In genomic region chr5:9440517-9440916, GRCh38 we compare ENCODE assay signal across 20 cellular contexts.
DNase-seq lines count a peak whose midpoint lies in the region; ATAC-seq, FAIRE-seq and TF ChIP-seq lines count a peak whose summit lies in the region.
"Had no signal": no experiment of that assay in that cellular context is flagged by ENCODE, and none has a peak within 500 bp of the region (broad histone marks: within the 10 kb centered on the region; RNA-seq: fewer than 3 reads in every experiment).

No MANE protein-coding gene starts in this region.

- H2BK120ac ChIP-seq in trophoblast cell (ENCODE audit: insufficient read depth, low read length, poor library complexity) (no peak overlapping the region), neuronal stem cell (ENCODE audit: low read depth, low read length) (no peak overlapping the region)

- no peak overlapping the region for H2BK5ac ChIP-seq in trophoblast cell (ENCODE audit: low read depth, low read length, poor library complexity)
- no peak overlapping the region for H2BK5ac ChIP-seq in neuronal stem cell (ENCODE audit: low read length)

- H3K27ac ChIP-seq in PC-3 (ENCODE audit: low read length) (peak overlapping the region; percentile 93), trophoblast cell (ENCODE audit: low read depth, low read length) (no peak overlapping the region), neuronal stem cell (replicated peaks; ENCODE audit: low read length) (no peak overlapping the region)
- H3K27ac ChIP-seq: BLaER1, KMS-11, parathyroid adenoma, SJCRH30 had no signal

- H3K79me1 ChIP-seq in trophoblast cell (ENCODE audit: low read length) (no peaks in the 10 kb centered on the region), neuronal stem cell (ENCODE audit: low read depth, low read length) (peaks cover 3% of the 10 kb centered on the region)

- no peak overlapping the region for H4K8ac ChIP-seq in trophoblast cell (ENCODE audit: low read depth, low read length)
- no peak overlapping the region for H4K8ac ChIP-seq in neuronal stem cell (ENCODE audit: low read depth, low read length)

- no peaks in the 10 kb centered on the region for H3K9me2 ChIP-seq in PC-3 (replicated peaks; ENCODE audit: low read length)

- H3K9ac ChIP-seq in PC-3 (ENCODE audit: low read length): peak overlapping the region; percentile 62
- H3K9ac ChIP-seq in trophoblast cell (ENCODE audit: low read length): no peak overlapping the region
- no peak overlapping the region for H3K9ac ChIP-seq in neuronal stem cell (ENCODE audit: low read depth, low read length, poor library complexity)
- H3K9ac ChIP-seq: BLaER1, KMS-11, parathyroid adenoma had no signal

- CTCF ChIA-PET in PC-3 (lab: Charles Lee): interaction anchor here (0.5 to 1.2 kb wide), 4 partner anchors 27 to 103 kb away, joined by 3 to 6 read pairs (median 4); no protein-coding TSS in a partner anchor

- H3K9me3 ChIP-seq in PC-3 (ENCODE audit: low read length) (no peaks in the 10 kb centered on the region), trophoblast cell (ENCODE audit: insufficient read depth, low read depth, low read length) (no peaks in the 10 kb centered on the region), neuronal stem cell (replicated peaks in 1 of 2; ENCODE audit: control insufficient read depth in 2 of 2, insufficient read depth in 1 of 2, low read depth in 1 of 2, low read length in 2 of 2) (peaks cover 6 to 17% of the 10 kb centered on the region in 2 donors)
- H3K9me3 ChIP-seq: SJCRH30 had no signal

- no peak overlapping the region for H2AFZ ChIP-seq in PC-3 (ENCODE audit: low read length)
- no peak overlapping the region for H2AFZ ChIP-seq in trophoblast cell (ENCODE audit: insufficient read depth, low read length, poor library complexity)
- H2AFZ ChIP-seq in neuronal stem cell (ENCODE audit: low read length): no peak overlapping the region
- H2AFZ ChIP-seq: parathyroid adenoma had no signal

- H3K4me2 ChIP-seq in PC-3 (ENCODE audit: low read length): peak overlapping the region; percentile 67
- no peak overlapping the region for H3K4me2 ChIP-seq in trophoblast cell (ENCODE audit: low read length)
- no peak overlapping the region for H3K4me2 ChIP-seq in neuronal stem cell (ENCODE audit: insufficient read depth, low read length, poor library complexity, severe bottlenecking)
- H3K4me2 ChIP-seq: BLaER1, KMS-11 had no signal

- POLR2A ChIA-PET in PC-3 (lab: Charles Lee; ENCODE audit: unreplicated experiment): interaction anchor here (0.6 kb wide), 1 partner anchor 267 kb away, joined by 3 read pairs; no protein-coding TSS in a partner anchor

- H3K4me1 ChIP-seq in PC-3 (ENCODE audit: insufficient read depth, low read length): peaks cover 48% of the 10 kb centered on the region
- peaks cover 9 to 12% of the 10 kb centered on the region in 2 experiments for H3K4me1 ChIP-seq in trophoblast cell (ENCODE audit: control insufficient read depth in 1 of 2, insufficient read depth in 2 of 2, low read length in 2 of 2)
- peaks cover 1 to 11% of the 10 kb centered on the region in 2 donors for H3K4me1 ChIP-seq in neuronal stem cell (ENCODE audit: control insufficient read depth in 2 of 2, insufficient read depth in 1 of 2, low read depth in 1 of 2, low read length in 2 of 2)
- H3K4me1 ChIP-seq: BLaER1, parathyroid adenoma, SJCRH30 had no signal

- no TSS peak for BruUV-seq in PC-3 (replicated peaks; lab: Mats Ljungman, UMichigan)

- H3K23ac ChIP-seq in trophoblast cell (ENCODE audit: low read length) (no peak overlapping the region), neuronal stem cell (ENCODE audit: low read depth, low read length, poor library complexity) (no peak overlapping the region)

- H4K20me1 ChIP-seq in PC-3 (ENCODE audit: low read length): no peaks in the 10 kb centered on the region
- H4K20me1 ChIP-seq: BLaER1 had no signal

- H3K4ac ChIP-seq in trophoblast cell (ENCODE audit: low read depth, low read length): no peak overlapping the region
- no peak overlapping the region for H3K4ac ChIP-seq in neuronal stem cell (ENCODE audit: low read length)

- H4K12ac ChIP-seq in trophoblast cell (ENCODE audit: low read depth, low read length): no peak overlapping the region

- H2BK12ac ChIP-seq in trophoblast cell (ENCODE audit: low read length) (no peak overlapping the region), neuronal stem cell (ENCODE audit: low read length) (no peak overlapping the region)

- DNase-seq in EH (ENCODE audit: low read depth) (peak; percentile 92), PC-3 (peak; percentile 98), epithelial cell of esophagus (ENCODE audit: low read depth) (peak; percentile 82), trophoblast cell (peak; percentile 76 to 89), dedifferentiated amniotic fluid mesenchymal stem cell (ENCODE audit: extremely low spot score) (no peak), neuronal stem cell (ENCODE audit: low spot score) (no peak), H54 (ENCODE audit: insufficient read length, low spot score) (no peak)
- DNase-seq: activated CD4-positive, alpha-beta memory T cell treated with anti-CD3 and anti-CD28 coated beads, Interleukin-2, amount 10 ng/mL, durations not matched to agents 7 days and 5 days; activated T-cell treated with anti-CD3 and anti-CD28 coated beads, Interleukin-2, amount 50 U/mL, for 72 hours; cortex of kidney; hypothalamus; left cardiac atrium; NCI-H1417; NCI-H345; SJCRH30; stimulated activated naive CD8-positive, alpha-beta T cell treated with anti-CD3 and anti-CD28 coated beads, Interleukin-15, Interleukin-2, amounts not matched to agents 100 U/mL and 50 U/mL, for 24 hours had no signal

- TF ChIP-seq CTCF in PC-3 (conservative IDR thresholded peaks at IDR 0.05; ENCODE audit: low read depth, low read length) (no peak), epithelial cell of esophagus (IDR thresholded peaks at IDR 0.05; ENCODE audit: insufficient read depth, low read depth, low read length, missing control alignments) (no peak)

- H3K27me3 ChIP-seq in PC-3 (ENCODE audit: low read length) (no peaks in the 10 kb centered on the region), trophoblast cell (ENCODE audit: insufficient read depth, low read length) (no peaks in the 10 kb centered on the region), neuronal stem cell (ENCODE audit: control insufficient read depth in 3 of 3, insufficient read depth in 3 of 3, low read depth in 1 of 3, low read length in 3 of 3) (no peaks in the 10 kb centered on the region)
- H3K27me3 ChIP-seq: BLaER1, SJCRH30 had no signal

- TF ChIP-seq POLR2A in H54 (IDR thresholded peaks at IDR 0.05; ENCODE audit: low read depth, low read length): no peak

- H2AK5ac ChIP-seq in trophoblast cell (ENCODE audit: low read length) (no peak overlapping the region), neuronal stem cell (ENCODE audit: low read depth, low read length) (no peak overlapping the region)

- no peak overlapping the region for H3K18ac ChIP-seq in trophoblast cell (ENCODE audit: low read length)
- H3K18ac ChIP-seq in neuronal stem cell (ENCODE audit: low read length): no peak overlapping the region

- peak; percentile 85 for ATAC-seq in PC-3
- no peak for ATAC-seq in GM18861 (IDR thresholded peaks at IDR 0.05; ENCODE audit: unreplicated experiment)
- ATAC-seq: activated T-cell treated with anti-CD3 and anti-CD28 coated beads, Interleukin-2, amount 50 U/mL, for 72 hours; stimulated activated naive CD8-positive, alpha-beta T cell treated with anti-CD3 and anti-CD28 coated beads, Interleukin-15, Interleukin-2, amounts not matched to agents 100 U/mL and 50 U/mL, for 24 hours had no signal

- H3K79me2 ChIP-seq in PC-3 (ENCODE audit: low read length): no peaks in the 10 kb centered on the region
- peaks cover 5% of the 10 kb centered on the region for H3K79me2 ChIP-seq in trophoblast cell (ENCODE audit: control insufficient read depth, insufficient read depth, low read length, poor library complexity)
- H3K79me2 ChIP-seq: parathyroid adenoma had no signal

- FAIRE-seq in H54 (lab: Jason Lieb, UNC): no peak

- intact Hi-C loops in PC-3 (cut with micrococcal nuclease): loop anchor here (5.0 kb wide), 3 partner anchors 53 to 102 kb away; no protein-coding TSS in a partner anchor

- H4K91ac ChIP-seq in trophoblast cell (ENCODE audit: low read depth, low read length) (no peak overlapping the region), neuronal stem cell (ENCODE audit: low read depth, low read length, poor library complexity) (no peak overlapping the region)

- H3K4me3 ChIP-seq in PC-3 (ENCODE audit: low read length): no peak overlapping the region; the same call in 1 of the 2 replicates
- H3K4me3 ChIP-seq in epithelial cell of esophagus (ENCODE audit: low read length): no peak overlapping the region
- H3K4me3 ChIP-seq in trophoblast cell (ENCODE audit: low read depth, low read length): no peak overlapping the region
- H3K4me3 ChIP-seq in neuronal stem cell (ENCODE audit: low read length in 2 of 2): no peak overlapping the region
- H3K4me3 ChIP-seq: BLaER1, SJCRH30 had no signal

- H3K36me3 ChIP-seq in PC-3 (ENCODE audit: low read depth, low read length): no peaks in the 10 kb centered on the region
- peaks cover 19 to 30% of the 10 kb centered on the region in 2 experiments for H3K36me3 ChIP-seq in trophoblast cell (ENCODE audit: control insufficient read depth in 1 of 2, insufficient read depth in 2 of 2, low read length in 2 of 2)
- peaks cover 0 to 17% of the 10 kb centered on the region in 2 donors for H3K36me3 ChIP-seq in neuronal stem cell (replicated peaks in 1 of 2; ENCODE audit: control insufficient read depth in 2 of 2, insufficient read depth in 2 of 2, low read length in 2 of 2)
- H3K36me3 ChIP-seq: BLaER1, SJCRH30 had no signal

- H3K14ac ChIP-seq in trophoblast cell (ENCODE audit: low read length) (no peak overlapping the region), neuronal stem cell (ENCODE audit: low read length) (no peak overlapping the region)

- peaks cover 21% of the 10 kb centered on the region for H3F3A ChIP-seq in PC-3 (ENCODE audit: low read length, unreplicated experiment)

- no CpG with 5 or more reads among the region's 2 CpGs for WGBS in trophoblast cell (ENCODE audit: extremely low coverage, insufficient coverage, insufficient read length)
- WGBS in neuronal stem cell (ENCODE audit: extremely low coverage in 2 of 2, insufficient read length in 2 of 2, insufficient replicate concordance in 1 of 2), 2 donors: no CpG with 5 or more reads among the region's 2 CpGs

- no peak overlapping the region for H2BK15ac ChIP-seq in neuronal stem cell (ENCODE audit: low read length)

Comparison
In these comparisons a context has a peak if more than half of its experiments do, and no peak if none do; other contexts are left out.
1. DNase-seq: peak in EH (single experiment), PC-3 (single experiment), epithelial cell of esophagus (single experiment) and trophoblast cell (2 of 2); none in dedifferentiated amniotic fluid mesenchymal stem cell (single experiment), neuronal stem cell (single experiment) and H54 (single experiment).